18 cellular contexts compared by ENCODE assay signal in genomic region chr6:14079433-14079832, GRCh38. TPM values are rescaled to one million over a fixed set of nuclear protein-coding genes. Genes with fewer than 3 reads are reported as not detected.
DNase-seq lines count a peak whose midpoint lies in the region; ATAC-seq, FAIRE-seq and TF ChIP-seq lines count a peak whose summit lies in the region.
"Had no signal": no experiment of that assay in that cellular context is flagged by ENCODE, and none has a peak within 500 bp of the region (broad histone marks: within the 10 kb centered on the region; RNA-seq: fewer than 3 reads in every experiment).

No MANE protein-coding gene starts in this region.

- H4K20me1 ChIP-seq in mammary epithelial cell (ENCODE audit: insufficient read depth, low read length) (no peaks in the 10 kb centered on the region), astrocyte (ENCODE audit: insufficient read depth, low read length) (no peaks in the 10 kb centered on the region), OCI-LY7 (ENCODE audit: insufficient read depth, low read length) (no peaks in the 10 kb centered on the region)
- H4K20me1 ChIP-seq: BLaER1 had no signal

- in situ Hi-C loops in mammary epithelial cell (cut with MboI; ENCODE audit: low sequenced_read_pairs in 2 of 2), result no loop called here

- no peak for TF ChIP-seq CTCF in mammary epithelial cell (conservative IDR thresholded peaks at IDR 0.05 in 1 of 2, IDR thresholded peaks at IDR 0.05 in 1 of 2; ENCODE audit: extremely low read depth in 1 of 2, insufficient read depth in 1 of 2, low read depth in 1 of 2, low read length in 2 of 2)
- no peak for TF ChIP-seq CTCF in MCF 10A (IDR thresholded peaks at IDR 0.05; ENCODE audit: unreplicated experiment)
- no peak for TF ChIP-seq CTCF in astrocyte (IDR thresholded peaks at IDR 0.05; ENCODE audit: insufficient read depth, low read depth, low read length)
- no peak for TF ChIP-seq CTCF in OCI-LY7 (conservative IDR thresholded peaks at IDR 0.05; ENCODE audit: low read length)
- TF ChIP-seq CTCF in D721Med (IDR thresholded peaks at IDR 0.05; ENCODE audit: insufficient read depth, missing control alignments), result no peak

- H3K4me3 Mint-ChIP-seq in MCF 10A (ENCODE audit: unreplicated experiment) (no peak overlapping the region), astrocyte (ENCODE audit: unreplicated experiment) (no peak overlapping the region)
- H3K4me3 Mint-ChIP-seq: dendritic cell treated with granulocyte-macrophage colony-stimulating factor and Interleukin-4, amounts not matched to agents 40 ng/mL and 50 ng/mL, for 4 days; neural crest cell had no signal

- DNase-seq in mammary epithelial cell, result peak; percentile 85
- DNase-seq in MCF 10A (ENCODE audit: unreplicated experiment), result no peak
- DNase-seq in astrocyte (ENCODE audit: low read depth), result peak; percentile 78
- peak; percentile 17 for DNase-seq in iris pigment epithelial cell (ENCODE audit: low read depth)
- peak; percentile 44 for DNase-seq in stimulated activated naive CD8-positive, alpha-beta T cell treated with anti-CD3 and anti-CD28 coated beads, Interleukin-15, Interleukin-2, amounts not matched to agents 100 U/mL and 50 U/mL, for 24 hours
- no peak for DNase-seq in OCI-LY7 (ENCODE audit: low spot score)
- DNase-seq in D721Med (ENCODE audit: insufficient read length, low spot score), result no peak
- DNase-seq: activated gamma-delta T cell treated with Interleukin-2 at 50 U/mL for 16 hours; NCI-H446 treated with DMSO at 0.1 percent for 48 hours; SHP77; spleen; stimulated activated naive CD4-positive, alpha-beta T cell had no signal

- H3K4me3 ChIP-seq in mammary epithelial cell (replicated peaks in 1 of 3; ENCODE audit: insufficient read depth in 1 of 3, low read depth in 2 of 3, low read length in 3 of 3) (no peak overlapping the region), astrocyte (ENCODE audit: insufficient read depth, low read depth, low read length) (no peak overlapping the region), OCI-LY7 (ENCODE audit: low read depth, low read length, poor library complexity, severe bottlenecking) (no peak overlapping the region)
- H3K4me3 ChIP-seq: BLaER1, gastroesophageal sphincter, spleen had no signal

- H3K4me1 ChIP-seq in mammary epithelial cell (ENCODE audit: insufficient read depth, low read length) (peaks cover 24% of the 10 kb centered on the region), astrocyte (ENCODE audit: insufficient read depth, low read length) (no peaks in the 10 kb centered on the region), OCI-LY7 (ENCODE audit: insufficient read depth, low read length, poor library complexity, severe bottlenecking) (peaks cover 14% of the 10 kb centered on the region)

- FAIRE-seq in astrocyte (lab: Jason Lieb, UNC) (no peak), D721Med (lab: Jason Lieb, UNC) (no peak)

- H3K27ac ChIP-seq in mammary epithelial cell (ENCODE audit: insufficient read depth, low read depth, low read length) (no peak overlapping the region), astrocyte (ENCODE audit: low read depth, low read length) (no peak overlapping the region), OCI-LY7 (ENCODE audit: low read depth, low read length, poor library complexity, severe bottlenecking) (no peak overlapping the region)
- H3K27ac ChIP-seq: BLaER1, gastroesophageal sphincter, HL-60, spleen had no signal

- H3K27me3 ChIP-seq in mammary epithelial cell (ENCODE audit: insufficient read depth, low read length) (no peaks in the 10 kb centered on the region), astrocyte (ENCODE audit: insufficient read depth, low read length) (no peaks in the 10 kb centered on the region)
- H3K27me3 ChIP-seq: BLaER1, gastroesophageal sphincter, spleen had no signal

- H3K36me3 ChIP-seq in mammary epithelial cell (ENCODE audit: insufficient read depth, low read length) (no peaks in the 10 kb centered on the region), astrocyte (ENCODE audit: insufficient read depth, low read length) (no peaks in the 10 kb centered on the region), OCI-LY7 (ENCODE audit: insufficient read depth, low read length) (no peaks in the 10 kb centered on the region)
- H3K36me3 ChIP-seq: BLaER1, gastroesophageal sphincter, spleen had no signal

- CTCF ChIA-PET in mammary epithelial cell (lab: Charles Lee; ENCODE audit: low non-redundant PET) (interaction anchor here (0.6 kb wide), 2 partner anchors 13 to 284 kb away, joined by 3 read pairs; no protein-coding TSS in a partner anchor), MCF 10A (lab: Yijun Ruan, JAX) (interaction anchor here (0.6 to 4.8 kb wide), 3 partner anchors 12 to 171 kb away, joined by 3 to 36 read pairs (median 3); no protein-coding TSS in a partner anchor), OCI-LY7 (lab: Charles Lee; ENCODE audit: unreplicated experiment) (no interaction called here)

- dilution Hi-C loops in mammary epithelial cell (cut with HindIII; ENCODE audit: low sequenced_read_pairs), result no loop called here

- H3K27me3 Mint-ChIP-seq in MCF 10A (ENCODE audit: insufficient read depth, unreplicated experiment) (no peaks in the 10 kb centered on the region), astrocyte (ENCODE audit: low read depth, unreplicated experiment) (peaks cover 5% of the 10 kb centered on the region)

- intact Hi-C loops in mammary epithelial cell (cut with micrococcal nuclease) (no loop called here), MCF 10A (cut with micrococcal nuclease) (no loop called here), OCI-LY7 (cut with micrococcal nuclease; ENCODE audit: unreplicated experiment) (loop anchor here (10.0 kb wide), 1 partner anchor 465 kb away; the partner anchor contains the start of gene NOL7)

- no peaks in the 10 kb centered on the region for H3K9me3 Mint-ChIP-seq in MCF 10A (ENCODE audit: unreplicated experiment)
- H3K9me3 Mint-ChIP-seq in astrocyte (ENCODE audit: unreplicated experiment), result no peaks in the 10 kb centered on the region
- H3K9me3 Mint-ChIP-seq: dendritic cell treated with granulocyte-macrophage colony-stimulating factor and Interleukin-4, amounts not matched to agents 40 ng/mL and 50 ng/mL, for 4 days; neural crest cell had no signal

- POLR2A ChIA-PET in MCF 10A (lab: Yijun Ruan, JAX), result interaction anchor here (0.6 to 1.2 kb wide), 4 partner anchors 12 to 1433 kb away, joined by 3 read pairs; no protein-coding TSS in a partner anchor
- POLR2A ChIA-PET in OCI-LY7 (lab: Charles Lee), result interaction anchor here (0.6 to 1.2 kb wide), 5 partner anchors 13 to 544 kb away, joined by 3 to 5 read pairs (median 3); no protein-coding TSS in a partner anchor

- H3K9ac ChIP-seq in mammary epithelial cell (ENCODE audit: insufficient read depth, low read length) (no peak overlapping the region), astrocyte (ENCODE audit: low read length) (no peak overlapping the region)
- H3K9ac ChIP-seq: BLaER1 had no signal

- WGBS in mammary epithelial cell (ENCODE audit: low coverage, missing lambda C conversion rate), result 2% methylated on average over 4 of the region's 5 CpGs

- H3K9me2 ChIP-seq in OCI-LY7 (ENCODE audit: insufficient read depth, low read length), result no peaks in the 10 kb centered on the region

- H3K79me2 ChIP-seq in mammary epithelial cell (ENCODE audit: insufficient read depth, low read length), result no peaks in the 10 kb centered on the region
- no peaks in the 10 kb centered on the region for H3K79me2 ChIP-seq in astrocyte (ENCODE audit: insufficient read depth, low read length)
- H3K79me2 ChIP-seq in OCI-LY7 (ENCODE audit: insufficient read depth, low read depth, low read length), result no peaks in the 10 kb centered on the region

- BruUV-seq in mammary epithelial cell (replicated peaks; lab: Mats Ljungman, UMichigan) (no TSS peak), MCF 10A (replicated peaks; lab: Mats Ljungman, UMichigan) (no TSS peak), OCI-LY7 (replicated peaks; lab: Mats Ljungman, UMichigan) (no TSS peak)

- peak overlapping the region; percentile 51 for H2AFZ ChIP-seq in mammary epithelial cell (ENCODE audit: low read depth, low read length)
- H2AFZ ChIP-seq in astrocyte (ENCODE audit: low read depth, low read length), result no peak overlapping the region
- no peak overlapping the region for H2AFZ ChIP-seq in OCI-LY7 (ENCODE audit: low read length)

- H3K4me1 Mint-ChIP-seq in MCF 10A (ENCODE audit: insufficient read depth, unreplicated experiment), result peaks cover 15% of the 10 kb centered on the region
- peaks cover 18% of the 10 kb centered on the region for H3K4me1 Mint-ChIP-seq in astrocyte (ENCODE audit: low read depth, unreplicated experiment)

- H3K4me2 ChIP-seq in mammary epithelial cell (ENCODE audit: insufficient read depth, low read depth, low read length) (peak overlapping the region; percentile 36), astrocyte (ENCODE audit: low read length) (peak overlapping the region; percentile 40), OCI-LY7 (ENCODE audit: low read length) (no peak overlapping the region)
- H3K4me2 ChIP-seq: BLaER1 had no signal

- H3K36me3 Mint-ChIP-seq in MCF 10A (ENCODE audit: insufficient read depth, unreplicated experiment) (no peaks in the 10 kb centered on the region), astrocyte (ENCODE audit: low read depth, unreplicated experiment) (no peaks in the 10 kb centered on the region)

- peak; percentile 58 for ATAC-seq in stimulated activated naive CD8-positive, alpha-beta T cell treated with anti-CD3 and anti-CD28 coated beads, Interleukin-15, Interleukin-2, amounts not matched to agents 100 U/mL and 50 U/mL, for 24 hours
- ATAC-seq in GM21529 (IDR thresholded peaks at IDR 0.05; ENCODE audit: unreplicated experiment), result no peak
- ATAC-seq: gastroesophageal sphincter had no signal

- H3K9me3 ChIP-seq in mammary epithelial cell (replicated peaks; ENCODE audit: insufficient read depth, low read length), result no peaks in the 10 kb centered on the region
- H3K9me3 ChIP-seq in astrocyte (ENCODE audit: insufficient read depth, low read depth, low read length), result no peaks in the 10 kb centered on the region
- no peaks in the 10 kb centered on the region for H3K9me3 ChIP-seq in OCI-LY7 (ENCODE audit: low read length)
- H3K9me3 ChIP-seq: BLaER1, gastroesophageal sphincter, spleen had no signal

- H3K27ac Mint-ChIP-seq in MCF 10A (ENCODE audit: low read depth, unreplicated experiment), result no peak overlapping the region
- H3K27ac Mint-ChIP-seq in astrocyte (ENCODE audit: unreplicated experiment), result no peak overlapping the region
- H3K27ac Mint-ChIP-seq: dendritic cell treated with granulocyte-macrophage colony-stimulating factor and Interleukin-4, amounts not matched to agents 40 ng/mL and 50 ng/mL, for 4 days had no signal

RNA-seq across cellular contexts. Expression of gene CD83, which starts 38.1 kb away (rescaled TPM):
- total RNA-seq in mammary epithelial cell, result 1 to 10 TPM in 1 of 2 donors, under 1 TPM in 1; 0.83 to 4.4 TPM
- polyA plus RNA-seq in mammary epithelial cell, result 1.9 TPM
- 1.8 TPM for polyA minus RNA-seq in mammary epithelial cell
- 1.7 and 2.6 TPM in 2 replicates for total RNA-seq in MCF 10A (2022)
- total RNA-seq in astrocyte, result 1.6 and 1.8 TPM in 2 replicates
- 26.2 and 29.7 TPM in 2 replicates for total RNA-seq in OCI-LY7 (2014; rRNA removed; shearing (Covaris generic))
- total RNA-seq in OCI-LY7 (2022), result 12.1 and 15.0 TPM in 2 replicates

Comparison
In these comparisons a context has a peak if more than half of its experiments do, and no peak if none do; other contexts are left out.
1. DNase-seq: peak in mammary epithelial cell (single experiment), astrocyte (single experiment), iris pigment epithelial cell (single experiment) and stimulated activated naive CD8-positive, alpha-beta T cell treated with anti-CD3 and anti-CD28 coated beads, Interleukin-15, Interleukin-2, amounts not matched to agents 100 U/mL and 50 U/mL, for 24 hours (single experiment); none in MCF 10A (single experiment), OCI-LY7 (single experiment) and D721Med (single experiment).